ENCODE assay signal across 20 cellular contexts in the genomic region with DNA sequence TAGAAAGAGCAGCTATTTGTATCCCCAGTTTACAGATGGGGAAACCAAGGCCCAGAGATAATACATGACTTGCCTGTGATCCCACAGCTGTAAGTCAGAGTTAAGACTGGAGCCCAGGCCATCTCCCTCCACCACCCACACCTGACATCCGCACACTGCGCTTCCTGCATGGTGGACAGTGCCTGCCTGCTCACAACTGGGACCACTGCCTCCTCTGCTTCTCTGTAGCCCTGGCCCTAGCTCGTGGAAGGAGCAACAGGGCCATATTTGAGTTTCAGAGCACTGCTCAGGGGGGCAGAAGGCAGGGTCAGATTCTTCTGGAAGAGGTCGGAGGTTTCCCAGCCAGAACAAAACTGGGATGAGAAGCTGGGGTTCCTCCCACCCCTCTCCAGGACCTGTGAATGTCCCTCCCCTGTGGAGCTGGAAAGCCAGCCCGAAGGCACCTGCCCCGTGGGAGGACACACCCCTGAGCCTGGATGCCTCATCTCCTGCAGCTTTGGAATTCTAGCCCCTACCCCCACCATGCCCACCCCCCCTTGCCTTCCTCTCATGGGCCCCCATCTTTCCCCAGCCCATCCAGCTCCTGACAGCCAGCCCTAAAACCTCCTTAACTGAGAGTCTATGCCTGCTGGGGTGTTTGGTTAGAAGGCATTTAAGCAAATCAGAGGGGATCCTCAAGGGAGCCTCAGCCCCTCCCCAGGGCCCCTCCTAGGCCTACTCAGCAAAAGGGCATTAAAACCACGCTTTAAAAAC.
A peak's percentile ranks its signal among the peaks of the same experiment; 100 is the strongest.
DNase-seq lines count a peak whose midpoint lies in the region; ATAC-seq and TF ChIP-seq lines count a peak whose summit lies in the region.
"Had no signal": no experiment of that assay in that cellular context is flagged by ENCODE, and none has a peak within 500 bp of the region (broad histone marks: within the 10 kb centered on the region; RNA-seq: fewer than 3 reads in every experiment).

No MANE protein-coding gene starts in this region.

- peaks cover 5% of the 10 kb centered on the region; the same call in 1 of the 2 replicates for H3K4me1 ChIP-seq in GM23338 (ENCODE audit: insufficient read depth)
- H3K4me1 ChIP-seq in neuronal stem cell (ENCODE audit: control insufficient read depth in 2 of 2, insufficient read depth in 1 of 2, low read depth in 1 of 2, low read length in 2 of 2) = peaks cover 0 to 4% of the 10 kb centered on the region in 2 donors
- H3K4me1 ChIP-seq: SJCRH30 had no signal

- peaks cover 14% of the 10 kb centered on the region for H3K4me1 Mint-ChIP-seq in GM23338
- H3K4me1 Mint-ChIP-seq: B cell; CD4-positive, CD25-positive, alpha-beta regulatory T cell had no signal

- no peak overlapping the region for H2BK5ac ChIP-seq in neuronal stem cell (ENCODE audit: low read length)

- H3K27ac ChIP-seq in GM23338 (ENCODE audit: low read depth) = no peak overlapping the region
- H3K27ac ChIP-seq in coronary artery = no peak overlapping the region
- no peak overlapping the region for H3K27ac ChIP-seq in neuronal stem cell (replicated peaks; ENCODE audit: low read length)
- H3K27ac ChIP-seq: RWPE1, SJCRH30 had no signal

- no peak overlapping the region for H4K8ac ChIP-seq in neuronal stem cell (ENCODE audit: low read depth, low read length)

- no peaks in the 10 kb centered on the region for H3K79me2 ChIP-seq in GM23338 (replicated peaks; ENCODE audit: insufficient read depth)

- H3K27ac Mint-ChIP-seq in GM23338 = no peak overlapping the region
- H3K27ac Mint-ChIP-seq: B cell; CD4-positive, CD25-positive, alpha-beta regulatory T cell had no signal

- TF ChIP-seq POLR2A in lower leg skin (IDR thresholded peaks at IDR 0.05) (no peak), erythroblast (IDR thresholded peaks at IDR 0.05; ENCODE audit: low read length) (no peak)

- no peak overlapping the region for H3K23ac ChIP-seq in neuronal stem cell (ENCODE audit: low read depth, low read length, poor library complexity)

- ATAC-seq in GM23338 = peak; percentile 43
- ATAC-seq: PC-3 had no signal

- H3K14ac ChIP-seq in neuronal stem cell (ENCODE audit: low read length) = no peak overlapping the region

- H3K36me3 Mint-ChIP-seq in GM23338 (ENCODE audit: low read depth) = peaks cover 19% of the 10 kb centered on the region
- H3K36me3 Mint-ChIP-seq: CD4-positive, CD25-positive, alpha-beta regulatory T cell had no signal

- H2BK120ac ChIP-seq in neuronal stem cell (ENCODE audit: low read depth, low read length) = no peak overlapping the region

- H2AFZ ChIP-seq in GM23338 = no peak overlapping the region
- no peak overlapping the region for H2AFZ ChIP-seq in neuronal stem cell (ENCODE audit: low read length)

- no peak overlapping the region for H2BK15ac ChIP-seq in neuronal stem cell (ENCODE audit: low read length)

- H3K36me3 ChIP-seq in GM23338 (ENCODE audit: insufficient read depth) = no peaks in the 10 kb centered on the region
- H3K36me3 ChIP-seq in neuronal stem cell (replicated peaks in 1 of 2; ENCODE audit: control insufficient read depth in 2 of 2, insufficient read depth in 2 of 2, low read length in 2 of 2) = no peaks in the 10 kb centered on the region
- H3K36me3 ChIP-seq: SJCRH30 had no signal

- H3K79me1 ChIP-seq in neuronal stem cell (ENCODE audit: low read depth, low read length) = no peaks in the 10 kb centered on the region

- no peaks in the 10 kb centered on the region for H3F3A ChIP-seq in GM23338 (replicated peaks; ENCODE audit: low read depth)

- H3K9me3 Mint-ChIP-seq in GM23338 = peaks cover 31% of the 10 kb centered on the region
- H3K9me3 Mint-ChIP-seq: CD4-positive, CD25-positive, alpha-beta regulatory T cell had no signal

- no peaks in the 10 kb centered on the region for H4K20me1 ChIP-seq in GM23338 (replicated peaks; ENCODE audit: insufficient read depth)

- no peak for TF ChIP-seq CTCF in GM23338 (conservative IDR thresholded peaks at IDR 0.05; ENCODE audit: low read depth in 2 of 2)
- no peak for TF ChIP-seq CTCF in coronary artery (IDR thresholded peaks at IDR 0.05)
- no peak for TF ChIP-seq CTCF in lower leg skin (IDR thresholded peaks at IDR 0.05)

- no peak overlapping the region for H3K4me3 ChIP-seq in GM23338
- H3K4me3 ChIP-seq in coronary artery = no peak overlapping the region
- H3K4me3 ChIP-seq in neuronal stem cell (ENCODE audit: low read length in 2 of 2) = no peak overlapping the region
- no peak overlapping the region for H3K4me3 ChIP-seq in lower leg skin (ENCODE audit: low read depth, poor library complexity, severe bottlenecking)
- H3K4me3 ChIP-seq: SJCRH30 had no signal

- H3K27me3 ChIP-seq in GM23338 (ENCODE audit: insufficient read depth) (no peaks in the 10 kb centered on the region), neuronal stem cell (ENCODE audit: control insufficient read depth in 3 of 3, insufficient read depth in 3 of 3, low read depth in 1 of 3, low read length in 3 of 3) (peaks cover 0 to 5% (median 0%) of the 10 kb centered on the region in 3 experiments)
- H3K27me3 ChIP-seq: SJCRH30 had no signal

- H3K18ac ChIP-seq in neuronal stem cell (ENCODE audit: low read length) = peak overlapping the region; percentile 40

- no CpG with 5 or more reads among the region's 7 CpGs for WGBS in neuronal stem cell (ENCODE audit: extremely low coverage in 2 of 2, insufficient read length in 2 of 2, insufficient replicate concordance in 1 of 2), 2 donors
- 60 to 61% methylated on average over 7 of the region's 7 CpGs for WGBS in lower leg skin, 2 donors

- peaks cover 12% of the 10 kb centered on the region for H3K27me3 Mint-ChIP-seq in GM23338 (ENCODE audit: insufficient read depth, low read depth, poor library complexity)
- H3K27me3 Mint-ChIP-seq: CD4-positive, CD25-positive, alpha-beta regulatory T cell had no signal

- peak; percentile 35 for DNase-seq in activated CD8-positive, alpha-beta memory T cell treated with anti-CD3 and anti-CD28 coated beads for 24 hours
- DNase-seq in activated CD8-positive, alpha-beta memory T cell treated with anti-CD3 and anti-CD28 coated beads, Interleukin-2, amount 50 U/mL, for 48 hours = no peak
- DNase-seq in GM23338 (ENCODE audit: low spot score) (no peak), coronary artery (ENCODE audit: low spot score) (peak; percentile 67), neuronal stem cell (ENCODE audit: low spot score) (no peak), lower leg skin (ENCODE audit: low spot score in 2 of 2) (no peak), cortex of kidney (lab: John Stamatoyannopoulos, UW) (no peak), erythroblast (lab: John Stamatoyannopoulos, UW) (no peak)
- DNase-seq: CD4-positive, CD25-positive, alpha-beta regulatory T cell; COR-L47; GOT3; KBM-7; NCI-H1417 treated with DMSO at 0.1 percent for 48 hours; NCI-H187 treated with DMSO at 0.1 percent for 48 hours; NCI-H226; NCI-H524; PC-3; SJCRH30 had no signal

- no peak overlapping the region for H3K4me3 Mint-ChIP-seq in GM23338
- H3K4me3 Mint-ChIP-seq: B cell; CD4-positive, CD25-positive, alpha-beta regulatory T cell had no signal

- H2BK12ac ChIP-seq in neuronal stem cell (ENCODE audit: low read length) = no peak overlapping the region

- H4K91ac ChIP-seq in neuronal stem cell (ENCODE audit: low read depth, low read length, poor library complexity) = no peak overlapping the region

- no peak overlapping the region for H2AK5ac ChIP-seq in neuronal stem cell (ENCODE audit: low read depth, low read length)

- intact Hi-C loops in lower leg skin (cut with DNase I; ENCODE audit: low total_unique reads) = no loop called here

- H3K4me2 ChIP-seq in GM23338 (no peak overlapping the region), neuronal stem cell (ENCODE audit: insufficient read depth, low read length, poor library complexity, severe bottlenecking) (no peak overlapping the region)

- H3K9me3 ChIP-seq in neuronal stem cell (replicated peaks in 1 of 2; ENCODE audit: control insufficient read depth in 2 of 2, insufficient read depth in 1 of 2, low read depth in 1 of 2, low read length in 2 of 2) = no peaks in the 10 kb centered on the region
- H3K9me3 ChIP-seq: SJCRH30 had no signal

- H3K4ac ChIP-seq in neuronal stem cell (ENCODE audit: low read length) = no peak overlapping the region

- H3K9me2 ChIP-seq in GM23338 (ENCODE audit: insufficient read depth) = peaks cover 8% of the 10 kb centered on the region

- no peak overlapping the region for H3K9ac ChIP-seq in neuronal stem cell (ENCODE audit: low read depth, low read length, poor library complexity)

TF ChIP-seq in GM23338, 12 proteins besides CTCF, POLR2A, EP300 and RAD21 (continues in another document):
- TF ChIP-seq ZNF114 (CRISPR knock-in tag; IDR thresholded peaks at IDR 0.05) = no peak

Comparison
In these comparisons a context has a peak if more than half of its experiments do, and no peak if none do; other contexts are left out.
1. DNase-seq: peak in activated CD8-positive, alpha-beta memory T cell treated with anti-CD3 and anti-CD28 coated beads for 24 hours (single experiment) and coronary artery (single experiment); none in activated CD8-positive, alpha-beta memory T cell treated with anti-CD3 and anti-CD28 coated beads, Interleukin-2, amount 50 U/mL, for 48 hours (single experiment), GM23338 (single experiment), neuronal stem cell (single experiment), lower leg skin (0 of 2), cortex of kidney (single experiment) and erythroblast (0 of 2).